Comparison of ENCODE assay signal across 8 cellular contexts in genomic region chr17:77449373-77449907, GRCh38.
DNase-seq lines count a peak whose midpoint lies in the region; ATAC-seq and TF ChIP-seq lines count a peak whose summit lies in the region.

No MANE protein-coding gene starts in this region.

- peak overlapping the region; percentile 90 for H3K27ac Mint-ChIP-seq in HFFc6
- H3K27ac Mint-ChIP-seq in activated T-helper 2 cell treated with anti-CD3 and anti-CD28 coated beads, Interferon-gamma antibody, Interleukin-2, Interleukin-4, amounts not matched to agents 10 μg/mL and 5 μg/mL and 100 μg/mL, durations not matched to agents 14 hours and 24 hours and 36 hours: peak overlapping the region; percentile 93

- H3K27me3 ChIP-seq in layer of hippocampus (ENCODE audit: control insufficient read depth, insufficient read depth, low read length): no peaks in the 10 kb centered on the region

- peak overlapping the region; percentile 95 for H3K27ac ChIP-seq in layer of hippocampus (ENCODE audit: low read depth, low read length)

- H3K9me3 Mint-ChIP-seq in HFFc6: no peaks in the 10 kb centered on the region
- H3K9me3 Mint-ChIP-seq in activated T-helper 2 cell treated with anti-CD3 and anti-CD28 coated beads, Interferon-gamma antibody, Interleukin-2, Interleukin-4, amounts not matched to agents 10 μg/mL and 5 μg/mL and 100 μg/mL, durations not matched to agents 14 hours and 24 hours and 36 hours: no peaks in the 10 kb centered on the region

- H3K4me3 Mint-ChIP-seq in HFFc6: peak overlapping the region; percentile 87
- H3K4me3 Mint-ChIP-seq in activated T-helper 2 cell treated with anti-CD3 and anti-CD28 coated beads, Interferon-gamma antibody, Interleukin-2, Interleukin-4, amounts not matched to agents 10 μg/mL and 5 μg/mL and 100 μg/mL, durations not matched to agents 14 hours and 24 hours and 36 hours (ENCODE audit: low read depth): peak overlapping the region; percentile 99

- no peaks in the 10 kb centered on the region for H3K36me3 Mint-ChIP-seq in HFFc6 (ENCODE audit: low read depth)
- peaks cover 45% of the 10 kb centered on the region for H3K36me3 Mint-ChIP-seq in activated T-helper 2 cell treated with anti-CD3 and anti-CD28 coated beads, Interferon-gamma antibody, Interleukin-2, Interleukin-4, amounts not matched to agents 10 μg/mL and 5 μg/mL and 100 μg/mL, durations not matched to agents 14 hours and 24 hours and 36 hours (ENCODE audit: low read depth)

- ATAC-seq in stimulated activated naive CD8-positive, alpha-beta T cell treated with anti-CD3 and anti-CD28 coated beads, Interleukin-15, Interleukin-2, amounts not matched to agents 100 U/mL and 50 U/mL, for 24 hours: no peak

- no peak for TF ChIP-seq CTCF in HFFc6 (IDR thresholded peaks at IDR 0.05)

- intact Hi-C loops in activated T-helper 2 cell treated with anti-CD3 and anti-CD28 coated beads, Interferon-gamma antibody, Interleukin-2, Interleukin-4, amounts not matched to agents 10 μg/mL and 5 μg/mL and 100 μg/mL, durations not matched to agents 14 hours and 24 hours and 36 hours (cut with micrococcal nuclease): loop anchor here (5.0 kb wide), 1 partner anchor 198 kb away; no protein-coding TSS in a partner anchor

- H3K4me1 Mint-ChIP-seq in HFFc6 (ENCODE audit: low read depth): peaks cover 90% of the 10 kb centered on the region
- H3K4me1 Mint-ChIP-seq in activated T-helper 2 cell treated with anti-CD3 and anti-CD28 coated beads, Interferon-gamma antibody, Interleukin-2, Interleukin-4, amounts not matched to agents 10 μg/mL and 5 μg/mL and 100 μg/mL, durations not matched to agents 14 hours and 24 hours and 36 hours (ENCODE audit: low read depth): peaks cover 62% of the 10 kb centered on the region

- H3K27me3 Mint-ChIP-seq in HFFc6 (ENCODE audit: insufficient read depth): peaks cover 28% of the 10 kb centered on the region
- no peaks in the 10 kb centered on the region for H3K27me3 Mint-ChIP-seq in activated T-helper 2 cell treated with anti-CD3 and anti-CD28 coated beads, Interferon-gamma antibody, Interleukin-2, Interleukin-4, amounts not matched to agents 10 μg/mL and 5 μg/mL and 100 μg/mL, durations not matched to agents 14 hours and 24 hours and 36 hours (ENCODE audit: low read depth)

- DNase-seq in HFFc6 (no peak), cortex of kidney (lab: John Stamatoyannopoulos, UW) (no peak), SW480 (ENCODE audit: low spot score) (no peak), NCI-H526 (lab: John Stamatoyannopoulos, UW) (no peak)
- no peak for DNase-seq in activated T-helper 2 cell treated with anti-CD3 and anti-CD28 coated beads, Interferon-gamma antibody, Interleukin-2, Interleukin-4, amounts not matched to agents 10 μg/mL and 5 μg/mL and 100 μg/mL, durations not matched to agents 14 hours and 24 hours and 36 hours (ENCODE audit: low spot score)
- DNase-seq in stimulated activated naive CD8-positive, alpha-beta T cell treated with anti-CD3 and anti-CD28 coated beads, Interleukin-15, Interleukin-2, amounts not matched to agents 100 U/mL and 50 U/mL, for 24 hours: peak; percentile 19
- DNase-seq in stimulated activated CD4-positive, alpha-beta T cell treated with anti-CD3 and anti-CD28 coated beads, Interleukin-2, amount 100 ng/mL, for 24 hours: no peak
